ENCODE assay signal across 14 cellular contexts in the genomic region with DNA sequence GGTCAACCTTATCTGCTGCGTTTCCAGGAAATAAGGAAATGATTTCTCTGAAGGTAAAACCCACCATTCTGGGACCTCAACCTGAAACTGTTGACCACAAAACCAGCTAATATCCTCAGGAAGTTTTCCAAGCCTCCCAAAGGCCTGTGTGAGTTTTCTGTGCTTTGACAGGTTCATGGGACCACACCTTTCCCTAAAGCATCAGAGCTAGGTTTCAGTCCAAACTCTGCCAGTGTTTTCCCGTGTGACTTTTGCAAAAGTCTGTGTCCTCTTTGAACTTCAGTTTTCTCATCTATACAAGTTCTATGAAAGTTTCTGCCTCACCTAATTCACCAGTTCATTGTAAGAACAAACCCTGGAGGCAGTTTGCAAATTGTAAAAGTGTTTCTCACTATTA. TPM values are rescaled to one million over a fixed set of nuclear protein-coding genes. Genes with fewer than 3 reads are reported as not detected.
A peak's percentile ranks its signal among the peaks of the same experiment; 100 is the strongest.
DNase-seq lines count a peak whose midpoint lies in the region; ATAC-seq, FAIRE-seq and TF ChIP-seq lines count a peak whose summit lies in the region.
"Had no signal": no experiment of that assay in that cellular context is flagged by ENCODE, and none has a peak within 500 bp of the region (broad histone marks: within the 10 kb centered on the region; RNA-seq: fewer than 3 reads in every experiment).

No MANE protein-coding gene starts in this region.

- H3K4me3 Mint-ChIP-seq in type B pancreatic cell, result no peak overlapping the region
- H3K4me3 Mint-ChIP-seq: IgD-negative memory B cell had no signal

- H3K27ac ChIP-seq in HCT116 (ENCODE audit: low read depth, low read length) (peak overlapping the region; percentile 37; the same call in 1 of the 2 replicates), K562 (ENCODE audit: extremely low read depth, low read depth, low read length) (no peak overlapping the region), hepatocyte (no peak overlapping the region)
- H3K27ac ChIP-seq: BLaER1 had no signal

- no peaks in the 10 kb centered on the region for H3K9me1 ChIP-seq in K562 (ENCODE audit: control insufficient read depth, insufficient read depth, low read length)

- no peaks in the 10 kb centered on the region for H3K9me3 ChIP-seq in HCT116 (ENCODE audit: control insufficient read depth in 1 of 2, insufficient read depth in 1 of 2, low read depth in 1 of 2, low read length in 2 of 2)
- H3K9me3 ChIP-seq in K562 (replicated peaks; ENCODE audit: control insufficient read depth, insufficient read depth, low read depth, low read length), result no peaks in the 10 kb centered on the region
- H3K9me3 ChIP-seq in hepatocyte (ENCODE audit: low read depth), result no peaks in the 10 kb centered on the region
- H3K9me3 ChIP-seq: BLaER1, SK-N-SH had no signal

- no peaks in the 10 kb centered on the region for H3K79me2 ChIP-seq in HCT116 (ENCODE audit: insufficient read depth, low read length)
- H3K79me2 ChIP-seq in K562 (ENCODE audit: control insufficient read depth, insufficient read depth, low read length), result no peaks in the 10 kb centered on the region
- H3K79me2 ChIP-seq in hepatocyte, result no peaks in the 10 kb centered on the region

- no peak overlapping the region for H3K4me3 ChIP-seq in HCT116 (replicated peaks in 1 of 2; ENCODE audit: low read depth in 1 of 2, low read length in 2 of 2)
- H3K4me3 ChIP-seq in K562, result no peak overlapping the region
- H3K4me3 ChIP-seq in hepatocyte, result peak overlapping the region; percentile 10
- H3K4me3 ChIP-seq: BLaER1 had no signal

- H3K4me1 ChIP-seq in HCT116 (ENCODE audit: control insufficient read depth in 1 of 2, insufficient read depth in 2 of 2, low read length in 2 of 2) (peaks cover 19 to 45% of the 10 kb centered on the region in 2 experiments), K562 (replicated peaks in 1 of 2; ENCODE audit: control insufficient read depth in 2 of 2, insufficient read depth in 2 of 2, low read length in 2 of 2) (peaks cover 0 to 5% of the 10 kb centered on the region in 2 experiments; a peak in 2 of 5 replicates), hepatocyte (ENCODE audit: insufficient read depth) (no peaks in the 10 kb centered on the region)
- H3K4me1 ChIP-seq: BLaER1 had no signal

- peaks cover 3% of the 10 kb centered on the region for H3K27me3 Mint-ChIP-seq in type B pancreatic cell
- H3K27me3 Mint-ChIP-seq: IgD-negative memory B cell had no signal

- FAIRE-seq in K562 (lab: Jason Lieb, UNC), result peak; percentile 11

- no peaks in the 10 kb centered on the region for H3K4me1 Mint-ChIP-seq in type B pancreatic cell (ENCODE audit: unreplicated experiment)

- H3K4me2 ChIP-seq in HCT116 (ENCODE audit: low read length), result peak overlapping the region; percentile 73
- no peak overlapping the region for H3K4me2 ChIP-seq in K562 (ENCODE audit: insufficient read depth, low read length)
- no peak overlapping the region for H3K4me2 ChIP-seq in hepatocyte
- H3K4me2 ChIP-seq: BLaER1, SK-N-SH had no signal

- no peak for TF ChIP-seq CTCF in HCT116 (IDR thresholded peaks at IDR 0.05 in 2 of 3, conservative IDR thresholded peaks at IDR 0.05 in 1 of 3; ENCODE audit: borderline replicate concordance in 1 of 3, insufficient read depth in 1 of 3, low read depth in 2 of 3, low read length in 2 of 3)
- no peak for TF ChIP-seq CTCF in K562 (IDR thresholded peaks at IDR 0.05 in 2 of 3, conservative IDR thresholded peaks at IDR 0.05 in 1 of 3; ENCODE audit: insufficient read depth in 2 of 3, low read depth in 1 of 3, low read length in 3 of 3)
- no peak for TF ChIP-seq CTCF in hepatocyte (IDR thresholded peaks at IDR 0.05; ENCODE audit: poor library complexity)
- TF ChIP-seq CTCF in type B pancreatic cell (conservative IDR thresholded peaks at IDR 0.05), result no peak

- H3K36me3 Mint-ChIP-seq in type B pancreatic cell, result no peaks in the 10 kb centered on the region
- H3K36me3 Mint-ChIP-seq: IgD-negative memory B cell had no signal

- H3K9ac ChIP-seq in HCT116 (ENCODE audit: low read length) (no peak overlapping the region), K562 (ENCODE audit: insufficient read depth in 1 of 2, low read depth in 2 of 2, low read length in 2 of 2) (no peak overlapping the region)
- H3K9ac ChIP-seq: BLaER1, SK-N-SH had no signal

- BruUV-seq in HCT116 (replicated peaks; lab: Mats Ljungman, UMichigan) (no TSS peak), K562 (replicated peaks; lab: Mats Ljungman, UMichigan) (no TSS peak)

- H2AFZ ChIP-seq in HCT116 (ENCODE audit: low read depth, low read length, poor library complexity, severe bottlenecking), result peak overlapping the region; percentile 17
- peak overlapping the region; percentile 36; the same call in 1 of the 2 replicates for H2AFZ ChIP-seq in K562 (ENCODE audit: low read depth, low read length)
- no peak overlapping the region for H2AFZ ChIP-seq in hepatocyte

- no peaks in the 10 kb centered on the region for H3K9me3 Mint-ChIP-seq in type B pancreatic cell
- H3K9me3 Mint-ChIP-seq: IgD-negative memory B cell had no signal

- no peak for DNase-seq in HCT116 (ENCODE audit: low read depth, low spot score)
- DNase-seq in K562 (ENCODE audit: extremely low read depth in 1 of 4, low spot score in 3 of 4), result no peak
- no peak for DNase-seq in hepatocyte (ENCODE audit: low spot score)
- no peak for DNase-seq in type B pancreatic cell (ENCODE audit: extremely low spot score, unreplicated experiment)
- DNase-seq in NCI-H1092 treated with DMSO at 0.1 percent for 48 hours (lab: John Stamatoyannopoulos, UW), result no peak
- no peak for DNase-seq in amygdala (lab: John Stamatoyannopoulos, UW)
- no peak for DNase-seq in iPS-NIHi7 (ENCODE audit: extremely low spot score)
- DNase-seq: NCI-H1048, NCI-H1694 treated with DMSO at 0.1 percent for 48 hours, NCI-H446, SK-N-SH had no signal

- ATAC-seq in HCT116 (no peak), K562 (no peak)
- ATAC-seq: Right ventricle myocardium inferior had no signal

- RAD21 ChIA-PET in HCT116 (lab: Charles Lee; ENCODE audit: low non-redundant PET in 1 of 2, low total read pairs in 2 of 2, uncharacterized antibody in 2 of 2, unreplicated experiment in 2 of 2), result no interaction called here

- TF ChIP-seq RAD21 in HCT116 (IDR thresholded peaks at IDR 0.05; ENCODE audit: low read depth) (no peak), K562 (CRISPR knock-in tag; conservative IDR thresholded peaks at IDR 0.05 in 1 of 2, IDR thresholded peaks at IDR 0.05 in 1 of 2) (no peak)

- 0 out of 2 replicates have a peak, but pooled peaks cover 2% of the 10 kb centered on the region for H3K9me2 ChIP-seq in HCT116 (ENCODE audit: insufficient read depth)
- no peaks in the 10 kb centered on the region for H3K9me2 ChIP-seq in hepatocyte (replicated peaks; ENCODE audit: insufficient read depth)
- H3K9me2 ChIP-seq: SK-N-SH had no signal

- TF ChIP-seq POLR2A in HCT116 (IDR thresholded peaks at IDR 0.05; ENCODE audit: borderline replicate concordance, extremely low read depth, insufficient read depth, insufficient read length) (no peak), K562 (conservative IDR thresholded peaks at IDR 0.05) (no peak)

- H3K27me3 ChIP-seq in HCT116 (ENCODE audit: insufficient read depth, low read length) (no peaks in the 10 kb centered on the region), K562 (ENCODE audit: control insufficient read depth in 2 of 2, insufficient read depth in 2 of 2, low read length in 2 of 2) (no peaks in the 10 kb centered on the region), hepatocyte (no peaks in the 10 kb centered on the region)
- H3K27me3 ChIP-seq: BLaER1 had no signal

- in situ Hi-C loops in K562 (cut with MboI), result no loop called here

- CTCF ChIA-PET in HCT116 (lab: Charles Lee), result interaction anchor here (1.3 to 1.5 kb wide), 2 partner anchors 65 to 91 kb away, joined by 4 read pairs; no protein-coding TSS in a partner anchor
- CTCF ChIA-PET in K562 (lab: Yijun Ruan, JAX; ENCODE audit: low intra/inter-chr PET ratio), result no interaction called here

- no peaks in the 10 kb centered on the region for H4K20me1 ChIP-seq in HCT116 (ENCODE audit: insufficient read depth)
- no peaks in the 10 kb centered on the region for H4K20me1 ChIP-seq in K562 (replicated peaks; ENCODE audit: control insufficient read depth, insufficient read depth, low read length)
- no peaks in the 10 kb centered on the region for H4K20me1 ChIP-seq in hepatocyte (ENCODE audit: insufficient read depth, poor library complexity, severe bottlenecking)
- H4K20me1 ChIP-seq: BLaER1 had no signal

- intact Hi-C loops in HCT116 (cut with micrococcal nuclease) (no loop called here), K562 (cut with micrococcal nuclease) (no loop called here)

- 0% methylated on average over 2 of the region's 2 CpGs for WGBS in K562 (ENCODE audit: insufficient coverage, low coverage, missing lambda C conversion rate)
- WGBS in hepatocyte (ENCODE audit: low lambda C conversion rate, missing lambda C conversion rate), result 73% methylated on average over 2 of the region's 2 CpGs

- peak overlapping the region; percentile 72 for H3K27ac Mint-ChIP-seq in type B pancreatic cell
- H3K27ac Mint-ChIP-seq: IgD-negative memory B cell had no signal

- POLR2A ChIA-PET in HCT116 (lab: Charles Lee), result no interaction called here
- POLR2A ChIA-PET in K562 (lab: Yijun Ruan, JAX), result interaction anchor here (1.3 kb wide), 1 partner anchor 19 kb away, joined by 4 read pairs; no protein-coding TSS in a partner anchor

- H3K36me3 ChIP-seq in HCT116 (ENCODE audit: control insufficient read depth in 1 of 2, insufficient read depth in 2 of 2, low read length in 2 of 2), result no peaks in the 10 kb centered on the region
- no peaks in the 10 kb centered on the region for H3K36me3 ChIP-seq in K562 (ENCODE audit: control insufficient read depth, insufficient read depth, low read length)
- H3K36me3 ChIP-seq in hepatocyte (replicated peaks; ENCODE audit: insufficient read depth, low read depth), result no peaks in the 10 kb centered on the region
- H3K36me3 ChIP-seq: BLaER1 had no signal

- TF ChIP-seq EP300 in K562 (IDR thresholded peaks at IDR 0.05; ENCODE audit: low read length), result no peak

RNA-seq across cellular contexts. Expression of gene VSNL1, which starts 39.8 kb away (rescaled TPM):
- 4.6 TPM for total RNA-seq in HCT116 (2021; ENCODE audit: unreplicated experiment)
- 9.2 and 12.5 TPM in 2 replicates for polyA plus RNA-seq in HCT116 (2012)
- not detected in 2 replicates for total RNA-seq in K562 (2011; cell fraction: chromatin; rRNA removed; ENCODE audit: low replicate concordance)
- total RNA-seq in K562 (2011; cell fraction: nucleolus; rRNA removed), result not detected in 2 replicates
- not detected in 2 replicates for total RNA-seq in K562 (2011; cell fraction: nucleoplasm; rRNA removed)
- not detected in 2 replicates for total RNA-seq in K562 (2014; rRNA removed)
- not detected in 2 replicates for total RNA-seq in K562 (2014; rRNA removed; fragmentation: Illumina TruSeq; extraction: Trizol)
- total RNA-seq in K562 (2015; rRNA removed; fragmentation: Illumina TruSeq; extraction: Trizol), result not detected in 2 replicates
- not detected in 2 replicates for total RNA-seq in K562 (2021)
- 0.20 TPM in 1 of 2 replicates, not detected in the other for polyA plus RNA-seq in K562 (2011; rRNA removed)
- polyA plus RNA-seq in K562 (2011; cell fraction: cytosol; rRNA removed), result not detected in 2 replicates
- polyA plus RNA-seq in K562 (2011; cell fraction: nucleus; rRNA removed), result not detected in 2 replicates
- 0.10 and 0.17 TPM in 2 replicates for polyA plus RNA-seq in K562 (2012)
- polyA plus RNA-seq in K562 (2014; fragmentation: Illumina TruSeq; extraction: Trizol), result not detected in 2 replicates
- not detected for polyA plus RNA-seq in K562 (2014; fragmentation: Nextera tagmentation; extraction: Ambion mirVana)
- not detected in 2 replicates for polyA plus RNA-seq in K562 (2014; rRNA removed)
- polyA minus RNA-seq in K562 (2011; rRNA and poly(A)+ RNA removed), result not detected in 2 replicates
- polyA minus RNA-seq in K562 (2011; cell fraction: cytosol; rRNA and poly(A)+ RNA removed), result not detected in 2 replicates
- polyA minus RNA-seq in K562 (2011; cell fraction: nucleus; rRNA and poly(A)+ RNA removed), result not detected in 2 replicates
- 9.4 and 12.1 TPM in 2 replicates for total RNA-seq in hepatocyte
- polyA plus RNA-seq in hepatocyte, result 9.4 and 16.0 TPM in 2 replicates
- total RNA-seq in type B pancreatic cell (ENCODE audit: low replicate concordance), result 4.1 and 4.6 TPM in 2 replicates
- polyA plus RNA-seq: IgD-negative memory B cell had no signal
